9 cellular contexts compared by ENCODE assay signal in genomic region chr9:6080154-6080716, GRCh38.
DNase-seq lines count a peak whose midpoint lies in the region; ATAC-seq, FAIRE-seq and TF ChIP-seq lines count a peak whose summit lies in the region.
"Had no signal": no experiment of that assay in that cellular context is flagged by ENCODE, and none has a peak within 500 bp of the region (broad histone marks: within the 10 kb centered on the region; RNA-seq: fewer than 3 reads in every experiment).

No MANE protein-coding gene starts in this region.

- H3K4me3 Mint-ChIP-seq in CD8-positive, alpha-beta T cell = peak overlapping the region; percentile 93
- peak overlapping the region; percentile 61 for H3K4me3 Mint-ChIP-seq in activated naive CD4-positive, alpha-beta T cell treated with anti-CD3 and anti-CD28 coated beads for 36 hours

- no peak for TF ChIP-seq CTCF in CD8-positive, alpha-beta T cell (IDR thresholded peaks at IDR 0.05)
- TF ChIP-seq CTCF in RWPE1 (conservative IDR thresholded peaks at IDR 0.05; ENCODE audit: low read depth) (no peak), neutrophil (IDR thresholded peaks at IDR 0.05) (no peak)

- H3K27me3 Mint-ChIP-seq in CD8-positive, alpha-beta T cell (ENCODE audit: low read depth) = peaks cover 4% of the 10 kb centered on the region
- peaks cover 2% of the 10 kb centered on the region for H3K27me3 Mint-ChIP-seq in activated naive CD4-positive, alpha-beta T cell treated with anti-CD3 and anti-CD28 coated beads for 36 hours (ENCODE audit: low read depth)

- POLR2A ChIA-PET in CD8-positive, alpha-beta T cell (lab: Charles Lee) = no interaction called here
- POLR2A ChIA-PET in RWPE1 (lab: Yijun Ruan, JAX; ENCODE audit: low non-redundant PET) = interaction anchor here (0.6 kb wide), 2 partner anchors 71 to 213 kb away, joined by 4 to 5 read pairs; no protein-coding TSS in a partner anchor

- ATAC-seq in CD8-positive, alpha-beta T cell = peak; percentile 89
- peak; percentile 76 for ATAC-seq in GM21528 (IDR thresholded peaks at IDR 0.05; ENCODE audit: low FRiP score, unreplicated experiment)

- DNase-seq in CD8-positive, alpha-beta T cell = peak; percentile 34 to 77 (median 63)
- DNase-seq in LHCN-M2 (ENCODE audit: low read depth) (peak; percentile 86), RWPE1 (ENCODE audit: low spot score) (peak; percentile 84), frontal cortex (ENCODE audit: low spot score in 2 of 2) (peak; percentile 7 to 30)
- DNase-seq in activated naive CD4-positive, alpha-beta T cell treated with anti-CD3 and anti-CD28 coated beads for 36 hours = peak; percentile 63

- no peaks in the 10 kb centered on the region for H3K9me3 ChIP-seq in CD8-positive, alpha-beta T cell (ENCODE audit: low read length)
- no peaks in the 10 kb centered on the region for H3K9me3 ChIP-seq in neutrophil
- H3K9me3 ChIP-seq in subcutaneous abdominal adipose tissue (ENCODE audit: control insufficient read depth in 5 of 5, low read length in 5 of 5) = no peaks in the 10 kb centered on the region
- H3K9me3 ChIP-seq: SJSA1 had no signal

- peak overlapping the region; percentile 71 for H3K4me3 ChIP-seq in CD8-positive, alpha-beta T cell (ENCODE audit: low read depth, low read length)
- H3K4me3 ChIP-seq in neutrophil (ENCODE audit: low read depth in 1 of 2, low read length in 1 of 2) = peak overlapping the region; percentile 15 to 35
- peak overlapping the region; percentile 61 to 85 (median 70) for H3K4me3 ChIP-seq in subcutaneous abdominal adipose tissue (ENCODE audit: low read depth in 1 of 5, low read length in 5 of 5)
- H3K4me3 ChIP-seq: SJSA1 had no signal

- no peaks in the 10 kb centered on the region for H3K36me3 ChIP-seq in CD8-positive, alpha-beta T cell (ENCODE audit: insufficient read depth, low read length)
- H3K36me3 ChIP-seq in neutrophil (no peaks in the 10 kb centered on the region), subcutaneous abdominal adipose tissue (ENCODE audit: control insufficient read depth in 5 of 5, insufficient read depth in 5 of 5, low read length in 5 of 5) (no peaks in the 10 kb centered on the region)
- H3K36me3 ChIP-seq: SJSA1 had no signal

- H3K27me3 ChIP-seq in CD8-positive, alpha-beta T cell (ENCODE audit: insufficient read depth, low read length) = no peaks in the 10 kb centered on the region
- no peaks in the 10 kb centered on the region for H3K27me3 ChIP-seq in neutrophil
- no peaks in the 10 kb centered on the region for H3K27me3 ChIP-seq in subcutaneous abdominal adipose tissue (ENCODE audit: control insufficient read depth in 5 of 5, insufficient read depth in 4 of 5, low read length in 5 of 5)
- H3K27me3 ChIP-seq: SJSA1 had no signal

- FAIRE-seq in frontal cortex (lab: Jason Lieb, UNC) = no peak

- no peaks in the 10 kb centered on the region for H3K4me1 ChIP-seq in CD8-positive, alpha-beta T cell (ENCODE audit: insufficient read depth, low read length)
- H3K4me1 ChIP-seq in neutrophil (ENCODE audit: control insufficient read depth in 1 of 2, insufficient read depth in 1 of 2, low read depth in 1 of 2, low read length in 1 of 2) = peaks cover 3 to 5% of the 10 kb centered on the region in 2 experiments
- H3K4me1 ChIP-seq in subcutaneous abdominal adipose tissue (ENCODE audit: control insufficient read depth in 5 of 5, insufficient read depth in 5 of 5, low read length in 5 of 5) = peaks cover 0 to 5% (median 5%) of the 10 kb centered on the region in 5 donors
- H3K4me1 ChIP-seq: SJSA1 had no signal

- H3K9ac ChIP-seq in subcutaneous abdominal adipose tissue (ENCODE audit: low read length in 5 of 5) = peak overlapping the region in 3 of 5 donors; percentile 57 to 69 (median 66)

- peaks cover 9% of the 10 kb centered on the region for H3K4me1 Mint-ChIP-seq in CD8-positive, alpha-beta T cell (ENCODE audit: low read depth)
- no peaks in the 10 kb centered on the region for H3K4me1 Mint-ChIP-seq in activated naive CD4-positive, alpha-beta T cell treated with anti-CD3 and anti-CD28 coated beads for 36 hours (ENCODE audit: low read depth)

- CTCF ChIA-PET in CD8-positive, alpha-beta T cell (lab: Charles Lee) = no interaction called here
- CTCF ChIA-PET in RWPE1 (lab: Yijun Ruan, JAX) = interaction anchor here (0.7 to 1.3 kb wide), 2 partner anchors 56 to 226 kb away, joined by 3 read pairs; no protein-coding TSS in a partner anchor
- CTCF ChIA-PET in activated naive CD4-positive, alpha-beta T cell treated with anti-CD3 and anti-CD28 coated beads for 36 hours (lab: Charles Lee) = no interaction called here

- intact Hi-C loops in CD8-positive, alpha-beta T cell (cut with DNase I, micrococcal nuclease) = loop anchor here in 1 of 2 experiments (2.0 kb wide), 1 partner anchor 71 kb away; a partner anchor contains a TSS
- intact Hi-C loops in activated naive CD4-positive, alpha-beta T cell treated with anti-CD3 and anti-CD28 coated beads for 36 hours (cut with micrococcal nuclease) = no loop called here

- H3K9me3 Mint-ChIP-seq in CD8-positive, alpha-beta T cell = no peaks in the 10 kb centered on the region
- H3K9me3 Mint-ChIP-seq in activated naive CD4-positive, alpha-beta T cell treated with anti-CD3 and anti-CD28 coated beads for 36 hours = no peaks in the 10 kb centered on the region

- H3K27ac Mint-ChIP-seq in CD8-positive, alpha-beta T cell = peak overlapping the region; percentile 90
- H3K27ac Mint-ChIP-seq in activated naive CD4-positive, alpha-beta T cell treated with anti-CD3 and anti-CD28 coated beads for 36 hours = peak overlapping the region; percentile 65

- peaks cover 3% of the 10 kb centered on the region for H3K36me3 Mint-ChIP-seq in CD8-positive, alpha-beta T cell
- H3K36me3 Mint-ChIP-seq in activated naive CD4-positive, alpha-beta T cell treated with anti-CD3 and anti-CD28 coated beads for 36 hours (ENCODE audit: low read depth) = no peaks in the 10 kb centered on the region

- peak overlapping the region; percentile 46 for H3K27ac ChIP-seq in CD8-positive, alpha-beta T cell (ENCODE audit: low read depth, low read length)
- H3K27ac ChIP-seq in RWPE1 (peak overlapping the region; percentile 69), neutrophil (no peak overlapping the region), subcutaneous abdominal adipose tissue (ENCODE audit: low read depth, low read length) (no peak overlapping the region)
- H3K27ac ChIP-seq: SJSA1 had no signal

Comparison
In these comparisons a context has a peak if more than half of its experiments do, and no peak if none do; other contexts are left out.
1. DNase-seq: peak in every context shown above with its lines; median percentile 86 in LHCN-M2; 84 in RWPE1; 63 in CD8-positive, alpha-beta T cell; 63 in activated naive CD4-positive, alpha-beta T cell treated with anti-CD3 and anti-CD28 coated beads for 36 hours; 18 in frontal cortex.
2. H3K27ac ChIP-seq: peak in CD8-positive, alpha-beta T cell (single experiment) and RWPE1 (single experiment); none in neutrophil (single experiment) and subcutaneous abdominal adipose tissue (single experiment).
3. Peak in every context shown above with its lines, with median percentiles within 50 percentile points of each other: H3K4me3 ChIP-seq.